ENCODE assay signal across 8 cellular contexts in the genomic region with DNA sequence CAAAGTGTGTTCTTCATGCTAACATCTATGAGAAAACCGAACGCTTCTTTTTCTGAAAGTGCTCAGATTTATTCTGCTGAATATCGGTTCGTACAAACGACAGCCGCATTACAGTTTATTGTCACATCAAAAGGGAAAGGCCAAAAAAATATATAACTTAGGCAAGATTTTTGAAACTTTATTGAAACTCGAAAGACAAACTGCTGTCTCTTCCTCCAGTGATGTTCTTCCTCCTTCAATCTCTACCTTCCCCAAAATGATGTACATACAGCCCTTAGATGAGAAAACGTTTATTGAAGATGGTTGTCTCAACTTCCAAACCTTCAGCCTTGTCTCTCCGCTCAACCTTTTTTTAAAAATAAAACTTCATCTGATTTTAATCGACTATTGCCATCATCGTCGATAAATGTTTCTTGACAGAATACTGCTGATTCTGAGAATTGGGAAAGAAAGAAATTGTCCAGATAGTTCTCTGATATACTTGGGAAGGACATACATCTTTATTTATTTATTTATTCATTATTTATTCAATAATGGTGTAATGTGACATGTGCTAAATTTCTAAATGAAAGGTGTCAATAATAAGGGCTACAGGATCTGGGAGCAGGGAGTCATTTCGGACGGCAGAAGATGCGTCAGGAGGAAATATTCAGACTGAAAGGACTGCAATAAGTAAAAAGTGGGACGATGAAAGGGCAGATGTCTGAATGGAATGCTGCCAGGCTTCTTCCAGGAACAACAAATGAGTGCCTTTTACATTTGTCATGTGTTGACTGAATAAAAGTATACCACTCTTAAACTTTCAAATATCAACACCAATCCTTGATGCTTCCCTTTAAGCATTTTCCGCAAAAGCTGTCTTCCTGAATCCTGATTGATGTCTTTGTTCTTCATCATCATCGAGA. TPM values are rescaled to one million over a fixed set of nuclear protein-coding genes. Genes with fewer than 3 reads are reported as not detected.
DNase-seq lines count a peak whose midpoint lies in the region; ATAC-seq and TF ChIP-seq lines count a peak whose summit lies in the region.

No MANE protein-coding gene starts in this region.

- in situ Hi-C loops in Panc1 (cut with HindIII; ENCODE audit: low pct_unique_long_range_greater_than_20kb, low sequenced_read_pairs): no loop called here

- ATAC-seq in Panc1: no peak

- H3F3A ChIP-seq in DOHH2 (ENCODE audit: control insufficient read depth, insufficient read depth): no peaks in the 10 kb centered on the region

- H3K36me3 ChIP-seq in DOHH2 (ENCODE audit: control insufficient read depth, low read length): peaks cover 19% of the 10 kb centered on the region
- peaks cover 2% of the 10 kb centered on the region for H3K36me3 ChIP-seq in Panc1 (ENCODE audit: control insufficient read depth, insufficient read depth, low read length)
- H3K36me3 ChIP-seq in parathyroid adenoma (ENCODE audit: control insufficient read depth, insufficient read depth, low read length): no peaks in the 10 kb centered on the region

- no peaks in the 10 kb centered on the region for H4K20me1 ChIP-seq in DOHH2 (ENCODE audit: control insufficient read depth, insufficient read depth, low read depth, low read length)

- CTCF ChIA-PET in Panc1 (lab: Charles Lee): interaction anchor here (0.7 kb wide), 1 partner anchor 538 kb away, joined by 3 read pairs; no protein-coding TSS in a partner anchor

- H3K4me2 ChIP-seq in DOHH2 (ENCODE audit: low read length): peak overlapping the region; percentile 87
- H3K4me2 ChIP-seq in parathyroid adenoma (ENCODE audit: low read length): peak overlapping the region; percentile 89

- H3K9me2 ChIP-seq in DOHH2 (replicated peaks; ENCODE audit: control insufficient read depth, low read length): no peaks in the 10 kb centered on the region

- intact Hi-C loops in Panc1 (cut with micrococcal nuclease; ENCODE audit: unreplicated experiment): loop anchor here (5.0 to 10.0 kb wide), 2 partner anchors 232 to 279 kb away; partner anchors contain the start of gene RAP1B

- H3K4me1 ChIP-seq in DOHH2 (ENCODE audit: control insufficient read depth, low read length) (peaks cover 16% of the 10 kb centered on the region), Panc1 (ENCODE audit: control insufficient read depth, insufficient read depth, low read length) (peaks cover 71% of the 10 kb centered on the region), parathyroid adenoma (peaks cover 4% of the 10 kb centered on the region)

- H3K27ac ChIP-seq in DOHH2 (ENCODE audit: low read depth, low read length): 0 out of 2 replicates have a peak overlapping the region, but pooled peaks have one; percentile 29
- peak overlapping the region; percentile 95 for H3K27ac ChIP-seq in Panc1 (ENCODE audit: low read length)
- H3K27ac ChIP-seq in parathyroid adenoma: peak overlapping the region; percentile 41

- peaks cover 8% of the 10 kb centered on the region for H3K79me2 ChIP-seq in DOHH2 (ENCODE audit: control insufficient read depth, low read length)
- H3K79me2 ChIP-seq in parathyroid adenoma: no peaks in the 10 kb centered on the region

- TSS peak; percentile 88 for BruUV-seq in Panc1 (replicated peaks; lab: Mats Ljungman, UMichigan)

- POLR2A ChIA-PET in Panc1 (lab: Charles Lee): interaction anchor here (0.6 to 1.0 kb wide), 2 partner anchors 76 to 110 kb away, joined by 3 read pairs; no protein-coding TSS in a partner anchor

- TF ChIP-seq CTCF in DOHH2 (IDR thresholded peaks at IDR 0.05; ENCODE audit: low read depth, low read length, poor library complexity, severe bottlenecking): no peak
- TF ChIP-seq CTCF in Panc1 (IDR thresholded peaks at IDR 0.05): no peak
- no peak for TF ChIP-seq CTCF in epithelial cell of proximal tubule (conservative IDR thresholded peaks at IDR 0.05; ENCODE audit: low read depth, low read length)
- TF ChIP-seq CTCF in parathyroid adenoma (IDR thresholded peaks at IDR 0.05): no peak

- no peak overlapping the region for H3K9ac ChIP-seq in parathyroid adenoma

- peak overlapping the region; percentile 83 for H3K4me3 ChIP-seq in DOHH2 (ENCODE audit: low read length)
- peak overlapping the region; percentile 88 to 94 for H3K4me3 ChIP-seq in Panc1 (ENCODE audit: low read depth in 2 of 2, low read length in 2 of 2)
- peak overlapping the region; percentile 74 for H3K4me3 ChIP-seq in epithelial cell of proximal tubule (ENCODE audit: low read depth, low read length)
- peak overlapping the region; percentile 73 for H3K4me3 ChIP-seq in parathyroid adenoma (ENCODE audit: low read depth, low read length)

- no peaks in the 10 kb centered on the region for H3K27me3 ChIP-seq in DOHH2 (ENCODE audit: control insufficient read depth, low read length)
- no peaks in the 10 kb centered on the region for H3K27me3 ChIP-seq in Panc1 (ENCODE audit: control insufficient read depth, insufficient read depth, low read length)
- H3K27me3 ChIP-seq in parathyroid adenoma (ENCODE audit: control insufficient read depth, insufficient read depth, low read length): no peaks in the 10 kb centered on the region

- H3K9me3 ChIP-seq in DOHH2 (ENCODE audit: control insufficient read depth, insufficient read depth, low read length) (no peaks in the 10 kb centered on the region), Panc1 (ENCODE audit: control insufficient read depth, insufficient read depth, low read depth, low read length) (no peaks in the 10 kb centered on the region), parathyroid adenoma (ENCODE audit: control insufficient read depth, low read length) (no peaks in the 10 kb centered on the region)

- DNase-seq in Panc1 (ENCODE audit: low read depth, low spot score) (no peak), epithelial cell of proximal tubule (ENCODE audit: low read depth) (no peak), H4 (ENCODE audit: low spot score) (no peak), NCI-H82 (lab: John Stamatoyannopoulos, UW) (no peak), NCI-H2107 (lab: John Stamatoyannopoulos, UW) (no peak)
- no peak for DNase-seq in stimulated activated naive CD4-positive, alpha-beta T cell treated with Interleukin-2 at 50 U/mL for 16 hours (lab: John Stamatoyannopoulos, UW)

- H2AFZ ChIP-seq in parathyroid adenoma: peak overlapping the region; percentile 84

RNA-seq across cellular contexts. Expression of gene MDM1, which starts 0.8 kb away (rescaled TPM):
- total RNA-seq in Panc1 (2021; ENCODE audit: unreplicated experiment) (17.8 TPM), epithelial cell of proximal tubule (3.9 and 7.2 TPM in 2 replicates)
- polyA plus RNA-seq in Panc1 (2012; ENCODE audit: insufficient read length): 7.2 TPM
- 8.4 and 13.4 TPM in 2 replicates for total RNA-seq in H4 (2014; rRNA removed; shearing (Covaris generic))

Comparison
In these comparisons a context has a peak if more than half of its experiments do, and no peak if none do; other contexts are left out.
1. H3K27ac ChIP-seq: peak in every context shown above with its lines; median percentile 95 in Panc1; 41 in parathyroid adenoma; 29 in DOHH2.